9 cellular contexts compared by ENCODE assay signal in genomic region chr9:127714020-127714835, GRCh38. TPM values are rescaled to one million over a fixed set of nuclear protein-coding genes. Genes with fewer than 3 reads are reported as not detected.
DNase-seq lines count a peak whose midpoint lies in the region; TF ChIP-seq lines count a peak whose summit lies in the region.
"Had no signal": no experiment of that assay in that cellular context is flagged by ENCODE, and none has a peak within 500 bp of the region (broad histone marks: within the 10 kb centered on the region; RNA-seq: fewer than 3 reads in every experiment).

No MANE protein-coding gene starts in this region.

- no peak overlapping the region for H2AFZ ChIP-seq in Loucy (ENCODE audit: low read length)
- H2AFZ ChIP-seq in neural progenitor cell (replicated peaks) = no peak overlapping the region

- H3K36me3 ChIP-seq in BE2C (no peaks in the 10 kb centered on the region; the same call in 1 of the 2 replicates), Loucy (ENCODE audit: insufficient read depth, low read length) (no peaks in the 10 kb centered on the region), neural progenitor cell (no peaks in the 10 kb centered on the region), thyroid gland (no peaks in the 10 kb centered on the region)
- H3K36me3 ChIP-seq: neutrophil had no signal

- peak overlapping the region; percentile 60 for H3K4me2 ChIP-seq in Loucy (ENCODE audit: low read depth, low read length, poor library complexity, severe bottlenecking)
- peak overlapping the region; percentile 97 for H3K4me2 ChIP-seq in neural progenitor cell

- no peak for TF ChIP-seq POLR2A in thyroid gland (IDR thresholded peaks at IDR 0.05)

- H3K36me3 Mint-ChIP-seq in neural progenitor cell = no peaks in the 10 kb centered on the region

- 53 to 54% methylated on average over 6 to 8 of the region's 21 CpGs for WGBS in thyroid gland, 2 donors

- no peak overlapping the region for H3K27ac ChIP-seq in coronary artery
- no peak overlapping the region for H3K27ac ChIP-seq in neural progenitor cell
- peak overlapping the region in 1 of 3 donors; percentile 43 for H3K27ac ChIP-seq in thyroid gland

- no peaks in the 10 kb centered on the region for H3K9me3 ChIP-seq in BE2C
- no peaks in the 10 kb centered on the region for H3K9me3 ChIP-seq in Loucy (ENCODE audit: insufficient read depth, low read depth, low read length)
- H3K9me3 ChIP-seq in neural progenitor cell (ENCODE audit: low read depth) = no peaks in the 10 kb centered on the region
- no peaks in the 10 kb centered on the region for H3K9me3 ChIP-seq in thyroid gland
- H3K9me3 ChIP-seq: neutrophil had no signal

- no peaks in the 10 kb centered on the region for H3K79me2 ChIP-seq in Loucy (ENCODE audit: insufficient read depth, low read length)
- H3K79me2 ChIP-seq in neural progenitor cell (ENCODE audit: low read depth) = no peaks in the 10 kb centered on the region

- H3K4me1 ChIP-seq in BE2C (peaks cover 4% of the 10 kb centered on the region), Loucy (ENCODE audit: insufficient read depth, low read length, poor library complexity, severe bottlenecking) (peaks cover 28% of the 10 kb centered on the region), neural progenitor cell (peaks cover 9% of the 10 kb centered on the region), thyroid gland (peaks cover 18 to 33% of the 10 kb centered on the region in 2 donors)

- H3K27me3 ChIP-seq in BE2C (no peaks in the 10 kb centered on the region), Loucy (ENCODE audit: insufficient read depth, low read length, poor library complexity, severe bottlenecking) (no peaks in the 10 kb centered on the region), neural progenitor cell (peaks cover 15% of the 10 kb centered on the region), thyroid gland (no peaks in the 10 kb centered on the region)

- no peaks in the 10 kb centered on the region for H3K9me3 Mint-ChIP-seq in neural progenitor cell

- H4K20me1 ChIP-seq in Loucy (ENCODE audit: insufficient read depth, low read length, poor library complexity, severe bottlenecking) (no peaks in the 10 kb centered on the region), neural progenitor cell (ENCODE audit: low read depth) (no peaks in the 10 kb centered on the region)

- no peak for DNase-seq in BE2C
- DNase-seq in coronary artery (ENCODE audit: low spot score) = no peak
- no peak for DNase-seq in neural progenitor cell (ENCODE audit: low spot score)
- no peak for DNase-seq in thyroid gland
- DNase-seq in DMS153 (lab: John Stamatoyannopoulos, UW) = no peak
- DNase-seq in NCI-H1105 (lab: John Stamatoyannopoulos, UW) = no peak
- no peak for DNase-seq in occipital lobe (lab: John Stamatoyannopoulos, UW)

- H3K9me2 ChIP-seq in Loucy (replicated peaks; ENCODE audit: low read depth, low read length) = no peaks in the 10 kb centered on the region

- no peak overlapping the region for H3K27ac Mint-ChIP-seq in neural progenitor cell

- H3K4me3 Mint-ChIP-seq in neural progenitor cell = peak overlapping the region; percentile 83

- peaks cover 8% of the 10 kb centered on the region for H3K27me3 Mint-ChIP-seq in neural progenitor cell (ENCODE audit: insufficient read depth, low read depth)

- H3K9ac ChIP-seq in Loucy (ENCODE audit: low read depth, low read length, poor library complexity, severe bottlenecking) = no peak overlapping the region
- no peak overlapping the region for H3K9ac ChIP-seq in neural progenitor cell

- peaks cover 22% of the 10 kb centered on the region for H3K4me1 Mint-ChIP-seq in neural progenitor cell

- H3K4me3 ChIP-seq in BE2C (ENCODE audit: low read depth, low read length) = peak overlapping the region; percentile 88
- peak overlapping the region; percentile 46 for H3K4me3 ChIP-seq in Loucy (ENCODE audit: low read length, poor library complexity, severe bottlenecking)
- H3K4me3 ChIP-seq in coronary artery = peak overlapping the region; percentile 96
- peak overlapping the region; percentile 64 for H3K4me3 ChIP-seq in neural progenitor cell
- H3K4me3 ChIP-seq in thyroid gland (replicated peaks in 1 of 3) = peak overlapping the region in 1 of 3 donors; percentile 77

- intact Hi-C loops in thyroid gland (cut with DNase I) = no loop called here

- no peak for TF ChIP-seq CTCF in BE2C (IDR thresholded peaks at IDR 0.05; ENCODE audit: low read depth, low read length)
- no peak for TF ChIP-seq CTCF in Loucy (conservative IDR thresholded peaks at IDR 0.05; ENCODE audit: low read length)
- TF ChIP-seq CTCF in coronary artery (IDR thresholded peaks at IDR 0.05) = no peak
- no peak for TF ChIP-seq CTCF in neural progenitor cell (IDR thresholded peaks at IDR 0.05)
- TF ChIP-seq CTCF in thyroid gland (IDR thresholded peaks at IDR 0.05) = no peak

- no peaks in the 10 kb centered on the region for H3F3A ChIP-seq in Loucy (ENCODE audit: low read depth)
- no peaks in the 10 kb centered on the region for H3F3A ChIP-seq in neural progenitor cell (ENCODE audit: low read depth)

RNA-seq across cellular contexts. Expression of gene PTRH1, which starts 1.2 kb away (rescaled TPM):
- 33.7 TPM for polyA plus RNA-seq in BE2C (2012; ENCODE audit: insufficient read depth, insufficient read length, low read depth)
- total RNA-seq in neural progenitor cell (ENCODE audit: low replicate concordance) = 1.3 and 5.4 TPM in 2 replicates
- total RNA-seq in thyroid gland = 10 to 100 TPM; 24.1 to 64.3 (median 43.4) TPM
- 5.0 TPM for total RNA-seq in occipital lobe

RNA-seq across cellular contexts. Expression of gene TTC16, which starts 1.7 kb away (rescaled TPM):
- polyA plus RNA-seq in BE2C (2012; ENCODE audit: insufficient read depth, insufficient read length, low read depth) = 0.28 TPM
- not detected in 2 replicates for total RNA-seq in neural progenitor cell (ENCODE audit: low replicate concordance)
- under 1 TPM in 3 of 4 donors, not detected in 1; 0.40 to 0.45 (median 0.44) TPM for total RNA-seq in thyroid gland
- not detected for total RNA-seq in occipital lobe

RNA-seq across cellular contexts. Expression of gene CFAP157, which starts 7.4 kb away (rescaled TPM):
- polyA plus RNA-seq in BE2C (2012; ENCODE audit: insufficient read depth, insufficient read length, low read depth) = 5.2 TPM
- 0.31 TPM in 1 of 2 replicates, not detected in the other for total RNA-seq in neural progenitor cell (ENCODE audit: low replicate concordance)
- 1 to 10 TPM in 1 of 4 donors, under 1 TPM in 1, not detected in 2; 0.22 to 3.0 TPM for total RNA-seq in thyroid gland
- 0.16 TPM for total RNA-seq in occipital lobe

RNA-seq across cellular contexts. Expression of gene TOR2A, which starts 20.9 kb away (rescaled TPM):
- 33.8 TPM for polyA plus RNA-seq in BE2C (2012; ENCODE audit: insufficient read depth, insufficient read length, low read depth)
- 5.5 and 18.3 TPM in 2 replicates for total RNA-seq in neural progenitor cell (ENCODE audit: low replicate concordance)
- 10 to 100 TPM in 3 of 4 donors, 1 to 10 TPM in 1; 8.9 to 23.1 (median 14.2) TPM for total RNA-seq in thyroid gland
- 7.0 TPM for total RNA-seq in occipital lobe
